In the genomic region with DNA sequence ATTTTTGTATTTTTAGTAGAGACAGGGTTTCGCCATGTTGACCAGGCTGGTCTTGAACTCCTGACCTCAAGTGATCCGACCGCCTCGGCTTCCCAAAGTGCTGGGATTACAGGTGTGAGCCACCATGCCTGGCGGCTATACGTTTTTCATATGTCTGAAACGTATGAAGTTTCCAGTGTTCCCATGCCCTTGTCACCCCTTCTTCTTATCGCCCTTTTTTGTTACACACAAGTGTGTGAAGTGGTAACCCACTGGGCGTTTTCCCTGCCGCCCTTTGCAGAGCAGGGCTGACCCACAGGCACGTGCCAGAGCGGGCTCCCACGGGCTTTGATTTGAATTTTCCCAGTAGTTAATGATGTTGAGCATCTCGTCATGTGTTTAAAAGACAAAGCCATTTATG, we compare ENCODE assay signal across 19 cellular contexts. TPM values are rescaled to one million over a fixed set of nuclear protein-coding genes. Genes with fewer than 3 reads are reported as not detected.
"Had no signal": no experiment of that assay in that cellular context is flagged by ENCODE, and none has a peak within 500 bp of the region (broad histone marks: within the 10 kb centered on the region; RNA-seq: fewer than 3 reads in every experiment).

No MANE protein-coding gene starts in this region.

- H3K4me1 ChIP-seq: body of pancreas, psoas muscle, right lobe of liver, SJCRH30 had no signal

- H3K4me1 Mint-ChIP-seq: endodermal cell had no signal

- H3K27me3 ChIP-seq: body of pancreas, right lobe of liver, SJCRH30 had no signal

- H3K27ac Mint-ChIP-seq: dendritic cell treated with granulocyte-macrophage colony-stimulating factor and Interleukin-4, amounts not matched to agents 40 ng/mL and 50 ng/mL, for 4 days; endodermal cell; natural killer cell treated with Interleukin-12 subunit alpha and Interleukin-12 subunit beta and Interleukin-15 and Interleukin-18, amount 100 ng/mL, for 72 hours had no signal

- H3K4me3 ChIP-seq: body of pancreas, psoas muscle, right lobe of liver, SJCRH30, spleen, suprapubic skin had no signal

- H3K36me3 ChIP-seq: right lobe of liver, SJCRH30, spleen, suprapubic skin had no signal

- H3K9me3 ChIP-seq: body of pancreas, psoas muscle, right lobe of liver had no signal

- ATAC-seq: body of pancreas; natural killer cell treated with Interleukin-12 subunit alpha and Interleukin-12 subunit beta and Interleukin-15 and Interleukin-18, amount 100 ng/mL, for 72 hours; right lobe of liver had no signal

- H3K4me3 Mint-ChIP-seq: activated T-helper 1 cell treated with anti-CD3 and anti-CD28 coated beads, Interleukin-12 subunit alpha, Interleukin-12 subunit beta, Interleukin-2, Interleukin-4 antibody, amounts not matched to agents 30 ng/mL and 10 ng/mL and 1 ng/mL, durations not matched to agents 14 hours and 24 hours and 36 hours; dendritic cell treated with granulocyte-macrophage colony-stimulating factor and Interleukin-4, amounts not matched to agents 40 ng/mL and 50 ng/mL, for 4 days; endodermal cell; memory B cell; natural killer cell treated with Interleukin-12 subunit alpha and Interleukin-12 subunit beta and Interleukin-15 and Interleukin-18, amount 100 ng/mL, for 72 hours had no signal

- DNase-seq: amniotic stem cell; endodermal cell; erythroblast; hippocampal formation; nucleus accumbens; psoas muscle; right lobe of liver; SJCRH30; spleen; stimulated activated CD4-positive, alpha-beta T cell treated with anti-CD3 and anti-CD28 coated beads, Interleukin-1b, Interleukin-23, amount 100 ng/mL, for 48 hours; stimulated activated naive CD4-positive, alpha-beta T cell; T-helper 9 cell had no signal

- H3K27ac ChIP-seq: body of pancreas, psoas muscle, right lobe of liver, SJCRH30, suprapubic skin had no signal

RNA-seq across cellular contexts. Expression of a gene that starts 35.0 kb away (rescaled TPM):
- total RNA-seq: activated T-helper 1 cell treated with anti-CD3 and anti-CD28 coated beads, Interleukin-12 subunit alpha, Interleukin-12 subunit beta, Interleukin-2, Interleukin-4 antibody, amounts not matched to agents 30 ng/mL and 10 ng/mL and 1 ng/mL, durations not matched to agents 14 hours and 24 hours and 36 hours; body of pancreas; natural killer cell treated with Interleukin-12 subunit alpha and Interleukin-12 subunit beta and Interleukin-15 and Interleukin-18, amount 100 ng/mL, for 72 hours; psoas muscle; right lobe of liver; SJCRH30; suprapubic skin; ureter had no signal
